In genomic region chr15:39094116-39094515, GRCh38 we compare ENCODE assay signal across 22 cellular contexts.
"Had no signal": no experiment of that assay in that cellular context is flagged by ENCODE, and none has a peak within 500 bp of the region (broad histone marks: within the 10 kb centered on the region; RNA-seq: fewer than 3 reads in every experiment).

No MANE protein-coding gene starts in this region.

- H3K9me3 Mint-ChIP-seq: immature natural killer cell; natural killer cell treated with Interleukin-12 subunit alpha and Interleukin-12 subunit beta and Interleukin-15 and Interleukin-18, amount 100 ng/mL, for 72 hours; neural progenitor cell; stimulated activated effector memory CD8-positive, alpha-beta T cell treated with anti-CD3 and anti-CD28 coated beads, Interleukin-12 subunit alpha, Interleukin-12 subunit beta, amount 100 ng/mL, for 72 hours had no signal

- H3K4me1 ChIP-seq: thyroid gland, upper lobe of left lung had no signal

- H3K27me3 ChIP-seq: gastroesophageal sphincter, neural progenitor cell, ovary, suprapubic skin, thyroid gland, upper lobe of left lung, vagina had no signal

- H3K4me3 ChIP-seq: coronary artery, dorsolateral prefrontal cortex, gastroesophageal sphincter, mucosa of descending colon, neural progenitor cell, ovary, smooth muscle cell, suprapubic skin, thyroid gland, upper lobe of left lung, vagina had no signal

- H3K4me3 Mint-ChIP-seq: immature natural killer cell; natural killer cell treated with Interleukin-12 subunit alpha and Interleukin-12 subunit beta and Interleukin-15 and Interleukin-18, amount 100 ng/mL, for 72 hours; neural progenitor cell; stimulated activated effector memory CD8-positive, alpha-beta T cell treated with anti-CD3 and anti-CD28 coated beads, Interleukin-12 subunit alpha, Interleukin-12 subunit beta, amount 100 ng/mL, for 72 hours had no signal

- H3K27ac Mint-ChIP-seq: immature natural killer cell; natural killer cell treated with Interleukin-12 subunit alpha and Interleukin-12 subunit beta and Interleukin-15 and Interleukin-18, amount 100 ng/mL, for 72 hours; neural progenitor cell; stimulated activated effector memory CD8-positive, alpha-beta T cell treated with anti-CD3 and anti-CD28 coated beads, Interleukin-12 subunit alpha, Interleukin-12 subunit beta, amount 100 ng/mL, for 72 hours had no signal

- H2AFZ ChIP-seq: neural progenitor cell had no signal

- H3K36me3 Mint-ChIP-seq: immature natural killer cell; natural killer cell treated with Interleukin-12 subunit alpha and Interleukin-12 subunit beta and Interleukin-15 and Interleukin-18, amount 100 ng/mL, for 72 hours; neural progenitor cell; stimulated activated effector memory CD8-positive, alpha-beta T cell treated with anti-CD3 and anti-CD28 coated beads, Interleukin-12 subunit alpha, Interleukin-12 subunit beta, amount 100 ng/mL, for 72 hours had no signal

- H3K9me3 ChIP-seq: gastroesophageal sphincter, mucosa of descending colon, ovary, suprapubic skin, thyroid gland, upper lobe of left lung, vagina had no signal

- DNase-seq: dorsolateral prefrontal cortex; effector memory CD4-positive, alpha-beta T cell; immature natural killer cell; mesendoderm; mucosa of descending colon; nucleus accumbens; ovary; right cardiac atrium; stimulated activated CD4-positive, alpha-beta T cell treated with anti-CD3 and anti-CD28 coated beads, Interleukin-4, amount 100 ng/mL, for 1 hour; stimulated activated CD8-positive, alpha-beta memory T cell treated with anti-CD3 and anti-CD28 coated beads, Interleukin-4, amount 100 ng/mL, for 48 hours; stimulated activated naive CD8-positive, alpha-beta T cell treated with anti-CD3 and anti-CD28 coated beads, Interleukin-15, Interleukin-2, amounts not matched to agents 100 U/mL and 50 U/mL, for 24 hours; thyroid gland; upper lobe of left lung had no signal

- H3K9ac ChIP-seq: neural progenitor cell had no signal

- H3K27ac ChIP-seq: coronary artery, dorsolateral prefrontal cortex, neural progenitor cell, ovary, suprapubic skin, thyroid gland, upper lobe of left lung, vagina had no signal

- ATAC-seq: esophagus mucosa; gastroesophageal sphincter; mucosa of descending colon; natural killer cell treated with Interleukin-12 subunit alpha and Interleukin-12 subunit beta and Interleukin-15 and Interleukin-18, amount 100 ng/mL, for 72 hours; right cardiac atrium; stimulated activated effector memory CD8-positive, alpha-beta T cell treated with anti-CD3 and anti-CD28 coated beads, Interleukin-12 subunit alpha, Interleukin-12 subunit beta, amount 100 ng/mL, for 72 hours; stimulated activated naive CD8-positive, alpha-beta T cell treated with anti-CD3 and anti-CD28 coated beads, Interleukin-15, Interleukin-2, amounts not matched to agents 100 U/mL and 50 U/mL, for 24 hours had no signal

- H3K4me1 Mint-ChIP-seq: immature natural killer cell; stimulated activated effector memory CD8-positive, alpha-beta T cell treated with anti-CD3 and anti-CD28 coated beads, Interleukin-12 subunit alpha, Interleukin-12 subunit beta, amount 100 ng/mL, for 72 hours had no signal

- H3K36me3 ChIP-seq: gastroesophageal sphincter, neural progenitor cell, ovary, suprapubic skin, thyroid gland, upper lobe of left lung, vagina had no signal
